ENCODE assay signal across 18 cellular contexts in the genomic region with DNA sequence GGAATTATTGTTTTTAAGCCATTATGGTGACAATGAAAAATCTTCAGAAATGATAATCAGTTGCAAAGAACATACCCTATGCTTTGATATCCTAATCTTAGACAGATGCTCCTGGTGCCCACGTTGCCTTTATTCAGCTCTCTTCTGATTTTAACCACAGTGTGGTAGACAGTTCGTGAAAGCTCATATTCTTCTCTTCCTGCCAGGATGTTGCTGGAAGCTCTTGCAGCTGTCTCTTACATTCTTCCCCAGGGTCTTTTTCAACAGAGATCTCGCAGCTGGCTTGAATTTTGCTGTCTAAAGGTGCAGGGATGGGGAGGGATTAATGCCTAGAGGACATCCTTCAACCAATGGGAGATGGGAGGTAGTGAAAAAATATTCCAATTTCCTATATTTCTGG.
"Had no signal": no experiment of that assay in that cellular context is flagged by ENCODE, and none has a peak within 500 bp of the region (broad histone marks: within the 10 kb centered on the region; RNA-seq: fewer than 3 reads in every experiment).

No MANE protein-coding gene starts in this region.

- H3K9me3 ChIP-seq: left lung, prostate gland, right atrium auricular region, thoracic aorta, tibial nerve, upper lobe of right lung, uterus had no signal

- H3K4me1 ChIP-seq: left lung, neural progenitor cell, prostate gland, right atrium auricular region, spleen, tibial nerve, upper lobe of right lung, uterus had no signal

- DNase-seq: cerebellar nuclear complex; cortex of kidney; kidney; left cardiac atrium; left lung; naive thymus-derived CD4-positive, alpha-beta T cell; spleen; stimulated activated CD4-positive, alpha-beta T cell treated with anti-CD3 and anti-CD28 coated beads, Interleukin-4, amount 100 ng/mL, for 4 hours; stimulated activated naive CD8-positive, alpha-beta T cell treated with anti-CD3 and anti-CD28 coated beads, Interleukin-15, Interleukin-2, amounts not matched to agents 100 U/mL and 50 U/mL, for 24 hours; substantia nigra; upper lobe of right lung; uterus had no signal

- H3K9ac ChIP-seq: neural progenitor cell had no signal

- H3K4me3 ChIP-seq: left lung, neural progenitor cell, prostate gland, right atrium auricular region, skin epidermis, spleen, thoracic aorta, tibial nerve, upper lobe of right lung, uterus had no signal

- H3K27ac ChIP-seq: left lung, neural progenitor cell, prostate gland, right atrium auricular region, skin epidermis, spleen, thoracic aorta, tibial nerve, upper lobe of right lung, uterus had no signal

- H3K4me2 ChIP-seq: neural progenitor cell had no signal

- H3K27me3 ChIP-seq: left lung, neural progenitor cell, right atrium auricular region, spleen, tibial nerve, upper lobe of right lung, uterus had no signal

- H3K36me3 ChIP-seq: left lung, neural progenitor cell, prostate gland, right atrium auricular region, spleen, thoracic aorta, tibial nerve, upper lobe of right lung, uterus had no signal
